Comparison of ENCODE assay signal across 8 cellular contexts in genomic region chr2:23351388-23352141, GRCh38. TPM values are rescaled to one million over a fixed set of nuclear protein-coding genes. Genes with fewer than 3 reads are reported as not detected.
A peak's percentile ranks its signal among the peaks of the same experiment; 100 is the strongest.
DNase-seq lines count a peak whose midpoint lies in the region; ATAC-seq, FAIRE-seq and TF ChIP-seq lines count a peak whose summit lies in the region.

No MANE protein-coding gene starts in this region.

- H3K27me3 Mint-ChIP-seq in activated CD8-positive, alpha-beta T cell treated with anti-CD3 and anti-CD28 coated beads, Interleukin-2, amount 10 ng/mL, durations not matched to agents 7 days and 5 days (ENCODE audit: low read depth), result peaks cover 22% of the 10 kb centered on the region

- 53 to 95% methylated on average over 3 to 10 of the region's 37 CpGs for WGBS in esophagus squamous epithelium, 2 donors

- H3K27me3 ChIP-seq in esophagus squamous epithelium, result peaks cover 0 to 32% (median 0%) of the 10 kb centered on the region in 4 donors

- TF ChIP-seq CTCF in esophagus squamous epithelium (IDR thresholded peaks at IDR 0.05), result peak; percentile 54 to 76 (median 69)

- peak; percentile 90 for DNase-seq in 8988T
- peak; percentile 89 for DNase-seq in GM12892 (ENCODE audit: insufficient read length)
- peak; percentile 41 for DNase-seq in NCI-H1694 (lab: John Stamatoyannopoulos, UW)
- peak; percentile 67 for DNase-seq in activated CD8-positive, alpha-beta T cell treated with anti-CD3 and anti-CD28 coated beads, Interleukin-2, amount 10 ng/mL, durations not matched to agents 7 days and 5 days
- no peak for DNase-seq in esophagus squamous epithelium (lab: John Stamatoyannopoulos, UW)
- DNase-seq in myocyte (ENCODE audit: low read depth), result peak; percentile 78
- DNase-seq in stimulated activated naive CD4-positive, alpha-beta T cell treated with Interleukin-2 at 50 U/mL for 16 hours (lab: John Stamatoyannopoulos, UW), result peak; percentile 16

- H3K36me3 ChIP-seq in esophagus squamous epithelium, result no peaks in the 10 kb centered on the region

- no peak overlapping the region for H3K4me3 Mint-ChIP-seq in activated CD8-positive, alpha-beta T cell treated with anti-CD3 and anti-CD28 coated beads, Interleukin-2, amount 10 ng/mL, durations not matched to agents 7 days and 5 days

- no peak overlapping the region for H3K27ac Mint-ChIP-seq in activated CD8-positive, alpha-beta T cell treated with anti-CD3 and anti-CD28 coated beads, Interleukin-2, amount 10 ng/mL, durations not matched to agents 7 days and 5 days

- no peaks in the 10 kb centered on the region for H3K4me1 Mint-ChIP-seq in activated CD8-positive, alpha-beta T cell treated with anti-CD3 and anti-CD28 coated beads, Interleukin-2, amount 10 ng/mL, durations not matched to agents 7 days and 5 days (ENCODE audit: low read depth)

- H3K27ac ChIP-seq in esophagus squamous epithelium, result peak overlapping the region in 2 of 4 donors; percentile 59 to 66

- ATAC-seq in HG02763 (IDR thresholded peaks at IDR 0.05; ENCODE audit: unreplicated experiment), result peak; percentile 81
- ATAC-seq in activated CD8-positive, alpha-beta T cell treated with anti-CD3 and anti-CD28 coated beads, Interleukin-2, amount 10 ng/mL, durations not matched to agents 7 days and 5 days, result peak; percentile 98

- TF ChIP-seq POLR2A in GM12892 (IDR thresholded peaks at IDR 0.05; ENCODE audit: low read depth, low read length) (no peak), esophagus squamous epithelium (IDR thresholded peaks at IDR 0.05) (no peak)

- CTCF ChIA-PET in activated CD8-positive, alpha-beta T cell treated with anti-CD3 and anti-CD28 coated beads, Interleukin-2, amount 10 ng/mL, durations not matched to agents 7 days and 5 days (lab: Charles Lee), result interaction anchor here (0.6 to 1.4 kb wide), 2 partner anchors 20 to 24 kb away, joined by 3 read pairs; no protein-coding TSS in a partner anchor

- no peaks in the 10 kb centered on the region for H3K9me3 ChIP-seq in esophagus squamous epithelium

- FAIRE-seq in GM12892 (lab: Jason Lieb, UNC), result no peak

- no peaks in the 10 kb centered on the region for H3K36me3 Mint-ChIP-seq in activated CD8-positive, alpha-beta T cell treated with anti-CD3 and anti-CD28 coated beads, Interleukin-2, amount 10 ng/mL, durations not matched to agents 7 days and 5 days (ENCODE audit: low read depth)

- peak overlapping the region in 2 of 4 donors; percentile 15 to 43 for H3K4me3 ChIP-seq in esophagus squamous epithelium

- POLR2A ChIA-PET in activated CD8-positive, alpha-beta T cell treated with anti-CD3 and anti-CD28 coated beads, Interleukin-2, amount 10 ng/mL, durations not matched to agents 7 days and 5 days (lab: Charles Lee), result no interaction called here

- H3K9me3 Mint-ChIP-seq in activated CD8-positive, alpha-beta T cell treated with anti-CD3 and anti-CD28 coated beads, Interleukin-2, amount 10 ng/mL, durations not matched to agents 7 days and 5 days (ENCODE audit: insufficient read depth), result no peaks in the 10 kb centered on the region

- peaks cover 5 to 13% (median 6%) of the 10 kb centered on the region in 3 donors for H3K4me1 ChIP-seq in esophagus squamous epithelium

- intact Hi-C loops in esophagus squamous epithelium (cut with DNase I), result no loop called here

RNA-seq across cellular contexts. Expression of gene KLHL29, which starts 33.4 kb away (rescaled TPM):
- polyA plus RNA-seq in GM12892 (2012; ENCODE audit: missing spikeins), result 2.7 TPM
- total RNA-seq in activated CD8-positive, alpha-beta T cell treated with anti-CD3 and anti-CD28 coated beads, Interleukin-2, amount 10 ng/mL, durations not matched to agents 7 days and 5 days, result 1 to 10 TPM; 4.1 to 4.4 TPM
- total RNA-seq in esophagus squamous epithelium, result 10 to 100 TPM in 1 of 4 donors, 1 to 10 TPM in 3; 3.4 to 11.8 (median 5.9) TPM
- total RNA-seq in myocyte, result 3.6 and 8.2 TPM in 2 replicates
- polyA plus RNA-seq in myocyte (2012), result 9.9 TPM
